In the genomic region with DNA sequence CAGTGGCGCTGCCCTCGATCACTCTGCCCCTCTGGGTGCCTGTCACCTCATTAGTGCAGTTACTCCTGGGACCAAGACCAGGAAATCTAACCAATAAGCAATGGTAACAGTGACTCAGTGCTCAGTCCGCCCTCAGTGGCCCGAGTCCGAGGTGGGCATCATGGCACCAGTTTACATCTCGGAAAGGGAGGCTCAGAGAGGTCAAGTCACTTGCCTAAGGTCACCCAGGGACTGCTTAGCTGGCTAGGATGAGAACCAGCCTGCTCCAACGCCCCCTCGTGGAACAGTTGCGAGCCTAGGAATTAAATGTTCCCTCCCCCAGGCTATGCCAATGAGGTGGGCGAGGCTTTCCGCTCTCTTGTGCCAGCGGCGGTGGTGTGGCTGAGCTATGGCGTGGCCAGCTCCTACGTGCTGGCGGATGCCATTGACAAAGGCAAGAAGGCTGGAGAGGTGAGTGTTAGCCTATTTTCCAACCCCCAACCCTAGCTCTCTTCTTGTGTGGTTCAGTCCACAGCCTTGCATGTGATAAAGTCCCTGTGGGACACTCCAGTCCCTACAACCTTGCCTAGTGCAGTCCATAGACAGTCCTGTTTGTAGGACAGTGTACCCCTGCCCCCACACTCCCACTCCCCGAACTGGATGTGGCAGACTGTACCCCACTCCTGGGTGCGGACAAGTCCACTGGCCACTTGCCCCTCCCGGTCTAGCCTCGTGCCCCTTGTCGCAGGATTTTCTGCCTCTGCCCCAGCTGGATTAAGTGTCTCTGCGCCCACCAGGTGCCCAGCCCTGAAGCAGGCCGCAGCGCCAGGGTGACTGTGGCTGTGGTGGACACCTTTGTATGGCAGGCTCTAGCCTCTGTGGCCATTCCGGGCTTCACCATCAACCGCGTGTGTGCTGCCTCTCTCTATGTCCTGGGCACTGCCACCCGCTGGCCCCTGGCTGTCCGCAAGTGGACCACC, we compare ENCODE assay signal across 8 cellular contexts. TPM values are rescaled to one million over a fixed set of nuclear protein-coding genes. Genes with fewer than 3 reads are reported as not detected.
A peak's percentile ranks its signal among the peaks of the same experiment; 100 is the strongest.
DNase-seq lines count a peak whose midpoint lies in the region; ATAC-seq and TF ChIP-seq lines count a peak whose summit lies in the region.

No MANE protein-coding gene starts in this region.

- peak overlapping the region; percentile 94 for H3K27ac Mint-ChIP-seq in activated CD4-positive, alpha-beta memory T cell treated with anti-CD3 and anti-CD28 coated beads, Interleukin-2, amount 10 ng/mL, durations not matched to agents 7 days and 5 days

- POLR2A ChIA-PET in AG04450 (lab: Yijun Ruan, JAX) (no interaction called here), HCT116 (lab: Charles Lee) (interaction anchor here (1.0 to 2.0 kb wide), 5 partner anchors 11 to 139 kb away, joined by 3 to 6 read pairs (median 4); no protein-coding TSS in a partner anchor)
- POLR2A ChIA-PET in activated CD4-positive, alpha-beta memory T cell treated with anti-CD3 and anti-CD28 coated beads, Interleukin-2, amount 10 ng/mL, durations not matched to agents 7 days and 5 days (lab: Charles Lee) = interaction anchor here (0.8 to 8.0 kb wide), 7 partner anchors 9 to 317 kb away, joined by 3 to 115 read pairs (median 3); a partner anchor contains a TSS

- peak overlapping the region; percentile 69 for H3K4me3 ChIP-seq in AG04450 (ENCODE audit: low read depth, low read length)
- peak overlapping the region; percentile 82 for H3K4me3 ChIP-seq in HCT116 (replicated peaks in 1 of 2; ENCODE audit: low read depth in 1 of 2, low read length in 2 of 2)
- H3K4me3 ChIP-seq in duodenal mucosa (ENCODE audit: low read depth in 1 of 2, low read length in 2 of 2) = peak overlapping the region; percentile 74 to 82

- peak overlapping the region; percentile 94 for H3K4me3 Mint-ChIP-seq in activated CD4-positive, alpha-beta memory T cell treated with anti-CD3 and anti-CD28 coated beads, Interleukin-2, amount 10 ng/mL, durations not matched to agents 7 days and 5 days

- H3K27me3 Mint-ChIP-seq in activated CD4-positive, alpha-beta memory T cell treated with anti-CD3 and anti-CD28 coated beads, Interleukin-2, amount 10 ng/mL, durations not matched to agents 7 days and 5 days = no peaks in the 10 kb centered on the region

- peaks cover 0 to 10% of the 10 kb centered on the region in 2 experiments; a peak in 1 of 4 replicates for H3K36me3 ChIP-seq in HCT116 (ENCODE audit: control insufficient read depth in 1 of 2, insufficient read depth in 2 of 2, low read length in 2 of 2)
- peaks cover 0 to 11% of the 10 kb centered on the region in 2 donors for H3K36me3 ChIP-seq in duodenal mucosa (ENCODE audit: control insufficient read depth in 1 of 2, insufficient read depth in 2 of 2, low read length in 2 of 2)

- H3K9me2 ChIP-seq in HCT116 (ENCODE audit: insufficient read depth) = no peaks in the 10 kb centered on the region

- no TSS peak for BruUV-seq in HCT116 (replicated peaks; lab: Mats Ljungman, UMichigan)

- H3K36me3 Mint-ChIP-seq in activated CD4-positive, alpha-beta memory T cell treated with anti-CD3 and anti-CD28 coated beads, Interleukin-2, amount 10 ng/mL, durations not matched to agents 7 days and 5 days (ENCODE audit: low read depth) = peaks cover 36% of the 10 kb centered on the region

- ATAC-seq in HCT116 (peak; percentile 50), GM21529 (IDR thresholded peaks at IDR 0.05; ENCODE audit: unreplicated experiment) (no peak)

- intact Hi-C loops in HCT116 (cut with micrococcal nuclease) = loop anchor here (1.0 to 10.0 kb wide), 3 partner anchors 35 to 658 kb away; a partner anchor contains a TSS

- no peak for TF ChIP-seq RAD21 in HCT116 (IDR thresholded peaks at IDR 0.05; ENCODE audit: low read depth)

- H3K79me2 ChIP-seq in HCT116 (ENCODE audit: insufficient read depth, low read length) = peaks cover 22% of the 10 kb centered on the region; the same call in 1 of the 2 replicates

- TF ChIP-seq POLR2A in HCT116 (IDR thresholded peaks at IDR 0.05; ENCODE audit: borderline replicate concordance, extremely low read depth, insufficient read depth, insufficient read length) = peak; percentile 14

- H2AFZ ChIP-seq in HCT116 (ENCODE audit: low read depth, low read length, poor library complexity, severe bottlenecking) = no peak overlapping the region

- H4K20me1 ChIP-seq in HCT116 (ENCODE audit: insufficient read depth) = no peaks in the 10 kb centered on the region

- no peak for DNase-seq in AG04450 (ENCODE audit: low read depth, low spot score)
- peak; percentile 85 for DNase-seq in HCT116 (ENCODE audit: low read depth, low spot score)
- DNase-seq in NCI-H774 (lab: John Stamatoyannopoulos, UW) = peak; percentile 34
- peak; percentile 89 for DNase-seq in activated CD4-positive, alpha-beta memory T cell treated with anti-CD3 and anti-CD28 coated beads, Interleukin-2, amount 10 ng/mL, durations not matched to agents 7 days and 5 days
- DNase-seq in lung microvascular endothelial cell (ENCODE audit: low read depth in 2 of 2) = peak; percentile 82 to 88
- peak; percentile 73 to 79 (median 78) for DNase-seq in stimulated activated CD4-positive, alpha-beta T cell treated with anti-CD3 and anti-CD28 coated beads, TNF-alpha, amount 100 ng/mL, for 4 hours (ENCODE audit: low read depth in 3 of 3)

- H3K27ac ChIP-seq in AG04450 (ENCODE audit: low read depth, low read length) = no peak overlapping the region
- H3K27ac ChIP-seq in HCT116 (ENCODE audit: low read depth, low read length) = peak overlapping the region; percentile 98
- peak overlapping the region; percentile 65 for H3K27ac ChIP-seq in duodenal mucosa (ENCODE audit: low read depth, low read length)

- H3K27me3 ChIP-seq in AG04450 (ENCODE audit: control insufficient read depth, insufficient read depth, low read length) (no peaks in the 10 kb centered on the region), HCT116 (ENCODE audit: insufficient read depth, low read length) (no peaks in the 10 kb centered on the region), duodenal mucosa (ENCODE audit: control insufficient read depth in 1 of 2, insufficient read depth in 2 of 2, low read length in 2 of 2) (no peaks in the 10 kb centered on the region)

- H3K9me3 ChIP-seq in AG04450 (ENCODE audit: control insufficient read depth, insufficient read depth, low read length) = peaks cover 4% of the 10 kb centered on the region; the same call in 1 of the 2 replicates
- no peaks in the 10 kb centered on the region for H3K9me3 ChIP-seq in HCT116 (ENCODE audit: control insufficient read depth in 1 of 2, insufficient read depth in 1 of 2, low read depth in 1 of 2, low read length in 2 of 2)
- H3K9me3 ChIP-seq in duodenal mucosa (ENCODE audit: control insufficient read depth in 1 of 2, low read length in 2 of 2) = no peaks in the 10 kb centered on the region

- peak overlapping the region; percentile 96 for H3K9ac ChIP-seq in HCT116 (ENCODE audit: low read length)
- H3K9ac ChIP-seq in duodenal mucosa (ENCODE audit: low read depth in 1 of 2, low read length in 2 of 2) = peak overlapping the region; percentile 70 to 76

- CTCF ChIA-PET in AG04450 (lab: Charles Lee) = interaction anchor here (0.5 to 1.1 kb wide), 6 partner anchors 9 to 152 kb away, joined by 3 to 4 read pairs (median 3); no protein-coding TSS in a partner anchor
- CTCF ChIA-PET in HCT116 (lab: Charles Lee) = interaction anchor here (0.6 to 1.6 kb wide), 10 partner anchors 8 to 139 kb away, joined by 3 to 7 read pairs (median 4); a partner anchor contains a TSS
- CTCF ChIA-PET in activated CD4-positive, alpha-beta memory T cell treated with anti-CD3 and anti-CD28 coated beads, Interleukin-2, amount 10 ng/mL, durations not matched to agents 7 days and 5 days (lab: Charles Lee) = interaction anchor here (0.6 to 6.9 kb wide), 13 partner anchors 9 to 139 kb away, joined by 3 to 100 read pairs (median 5); a partner anchor contains a TSS

- H3K4me1 Mint-ChIP-seq in activated CD4-positive, alpha-beta memory T cell treated with anti-CD3 and anti-CD28 coated beads, Interleukin-2, amount 10 ng/mL, durations not matched to agents 7 days and 5 days = peaks cover 43% of the 10 kb centered on the region

- RAD21 ChIA-PET in HCT116 (lab: Charles Lee; ENCODE audit: low non-redundant PET in 1 of 2, low total read pairs in 2 of 2, uncharacterized antibody in 2 of 2, unreplicated experiment in 2 of 2) = interaction anchor here (0.8 to 1.6 kb wide), 2 partner anchors 139 to 175 kb away, joined by 3 to 5 read pairs; no protein-coding TSS in a partner anchor

- H3K4me1 ChIP-seq in HCT116 (ENCODE audit: control insufficient read depth in 1 of 2, insufficient read depth in 2 of 2, low read length in 2 of 2) (peaks cover 18 to 50% of the 10 kb centered on the region in 2 experiments), duodenal mucosa (ENCODE audit: control insufficient read depth in 1 of 2, insufficient read depth in 2 of 2, low read length in 2 of 2) (peaks cover 30 to 46% of the 10 kb centered on the region in 2 donors)

- peak overlapping the region; percentile 93 for H3K4me2 ChIP-seq in HCT116 (ENCODE audit: low read length)

- TF ChIP-seq CTCF in AG04450 (IDR thresholded peaks at IDR 0.05; ENCODE audit: low read depth, low read length) = peak; percentile 69
- peak in 2 of 3 experiments; percentile 79 to 84; a peak in 4 of 6 replicates for TF ChIP-seq CTCF in HCT116 (IDR thresholded peaks at IDR 0.05 in 2 of 3, conservative IDR thresholded peaks at IDR 0.05 in 1 of 3; ENCODE audit: borderline replicate concordance in 1 of 3, insufficient read depth in 1 of 3, low read depth in 2 of 3, low read length in 2 of 3)

- H3K9me3 Mint-ChIP-seq in activated CD4-positive, alpha-beta memory T cell treated with anti-CD3 and anti-CD28 coated beads, Interleukin-2, amount 10 ng/mL, durations not matched to agents 7 days and 5 days = no peaks in the 10 kb centered on the region

RNA-seq across cellular contexts. Expression of a gene that starts 1.1 kb away (rescaled TPM):
- 4.1 and 4.2 TPM in 2 replicates for polyA plus RNA-seq in AG04450 (2011; rRNA removed)
- 1.4 and 3.0 TPM in 2 replicates for polyA minus RNA-seq in AG04450 (2011; rRNA and poly(A)+ RNA removed)
- total RNA-seq in HCT116 (2021; ENCODE audit: unreplicated experiment) (36.1 TPM), lung microvascular endothelial cell (17.7 and 24.0 TPM in 2 replicates)
- polyA plus RNA-seq in HCT116 (2012) = 49.2 and 55.4 TPM in 2 replicates
- 10 to 100 TPM; 49.5 to 52.1 TPM for total RNA-seq in activated CD4-positive, alpha-beta memory T cell treated with anti-CD3 and anti-CD28 coated beads, Interleukin-2, amount 10 ng/mL, durations not matched to agents 7 days and 5 days

RNA-seq across cellular contexts. Expression of a gene that starts 29.9 kb away (rescaled TPM):
- 15.8 and 17.7 TPM in 2 replicates for polyA plus RNA-seq in AG04450 (2011; rRNA removed)
- polyA minus RNA-seq in AG04450 (2011; rRNA and poly(A)+ RNA removed) = 21.5 and 33.0 TPM in 2 replicates
- 33.5 TPM for total RNA-seq in HCT116 (2021; ENCODE audit: unreplicated experiment)
- polyA plus RNA-seq in HCT116 (2012) = 31.0 and 34.2 TPM in 2 replicates
- 1 to 10 TPM; 5.6 to 7.4 TPM for total RNA-seq in activated CD4-positive, alpha-beta memory T cell treated with anti-CD3 and anti-CD28 coated beads, Interleukin-2, amount 10 ng/mL, durations not matched to agents 7 days and 5 days
- total RNA-seq in lung microvascular endothelial cell = 7.8 and 8.1 TPM in 2 replicates

RNA-seq across cellular contexts. Expression of a gene that starts 39.5 kb away (rescaled TPM):
- polyA plus RNA-seq in AG04450 (2011; rRNA removed) = 11.4 and 12.1 TPM in 2 replicates
- polyA minus RNA-seq in AG04450 (2011; rRNA and poly(A)+ RNA removed) = 21.1 and 25.1 TPM in 2 replicates
- total RNA-seq in HCT116 (2021; ENCODE audit: unreplicated experiment) = 20.2 TPM
- 20.9 and 21.4 TPM in 2 replicates for polyA plus RNA-seq in HCT116 (2012)
- 10 to 100 TPM; 12.2 to 13.3 TPM for total RNA-seq in activated CD4-positive, alpha-beta memory T cell treated with anti-CD3 and anti-CD28 coated beads, Interleukin-2, amount 10 ng/mL, durations not matched to agents 7 days and 5 days
- total RNA-seq in lung microvascular endothelial cell = 12.0 and 23.8 TPM in 2 replicates

RNA-seq across cellular contexts. Expression of a gene that starts 45.1 kb away (rescaled TPM):
- polyA plus RNA-seq in AG04450 (2011; rRNA removed) = not detected in 2 replicates
- polyA minus RNA-seq in AG04450 (2011; rRNA and poly(A)+ RNA removed) = not detected in 2 replicates
- total RNA-seq in HCT116 (2021; ENCODE audit: unreplicated experiment) (not detected), lung microvascular endothelial cell (not detected in 2 replicates)
- polyA plus RNA-seq in HCT116 (2012) = 0.03 TPM in 1 of 2 replicates, not detected in the other
- under 1 TPM in 1 of 2 experiments, not detected in 1; 0.25 TPM for total RNA-seq in activated CD4-positive, alpha-beta memory T cell treated with anti-CD3 and anti-CD28 coated beads, Interleukin-2, amount 10 ng/mL, durations not matched to agents 7 days and 5 days
